ENCODE assay signal across 37 cellular contexts in the genomic region with DNA sequence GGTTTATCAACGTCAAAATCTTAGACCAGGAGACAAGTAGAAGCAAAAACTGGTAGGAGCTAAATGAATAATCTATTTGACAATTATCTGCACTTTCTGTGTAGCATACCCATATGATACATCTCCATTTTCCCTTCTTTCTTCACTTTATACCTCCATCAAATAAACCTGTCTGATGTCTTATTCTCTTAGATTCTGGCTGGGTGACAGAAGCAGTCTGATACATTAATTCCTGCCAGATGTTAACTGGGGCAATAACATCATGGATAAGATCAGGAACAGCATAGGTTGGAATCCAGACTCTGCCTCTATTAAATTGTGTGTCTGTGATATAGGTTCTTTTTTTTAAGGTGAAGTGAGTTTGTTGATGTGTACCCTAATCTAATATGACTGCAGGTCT. TPM values are rescaled to one million over a fixed set of nuclear protein-coding genes. Genes with fewer than 3 reads are reported as not detected.
"Had no signal": no experiment of that assay in that cellular context is flagged by ENCODE, and none has a peak within 500 bp of the region (broad histone marks: within the 10 kb centered on the region; RNA-seq: fewer than 3 reads in every experiment).

No MANE protein-coding gene starts in this region.

- H3K36me3 ChIP-seq: MG63 had no signal

- H3K27ac ChIP-seq: KMS-11 had no signal

- H3K9ac ChIP-seq: KMS-11 had no signal

- H3K4me2 ChIP-seq: KMS-11 had no signal

- DNase-seq: Karpas-422, Kasumi-1, KBM-7, KG1, MG63, MM.1S, MV-4-11, NCI-H1048, NCI-H1092, NCI-H1092 treated with DMSO at 0.1 percent for 48 hours, NCI-H1105, NCI-H1105 treated with DMSO at 0.1 percent for 48 hours, NCI-H1417, NCI-H1417 treated with DMSO at 0.1 percent for 48 hours, NCI-H1436, NCI-H1436 treated with DMSO at 0.1 percent for 48 hours, NCI-H146, NCI-H1694, NCI-H1694 treated with DMSO at 0.1 percent for 48 hours, NCI-H187, NCI-H187 treated with DMSO at 0.1 percent for 48 hours, NCI-H1930, NCI-H2029, NCI-H2029 treated with DMSO at 0.1 percent for 48 hours, NCI-H2081, NCI-H2081 treated with DMSO at 0.1 percent for 48 hours, NCI-H2107, NCI-H2171, NCI-H2171 treated with DMSO at 0.1 percent for 48 hours, NCI-H2227 treated with DMSO at 0.1 percent for 48 hours, NCI-H345, NCI-H446, NCI-H446 treated with DMSO at 0.1 percent for 48 hours, NCI-H510A had no signal

- H3K4me3 ChIP-seq: MG63 had no signal

RNA-seq across cellular contexts. Expression of gene RERG, which starts 11.7 kb away (rescaled TPM):
- total RNA-seq: M059J, NCI-H460 had no signal
